Comparison of ENCODE assay signal across 2 cellular contexts in the genomic region with DNA sequence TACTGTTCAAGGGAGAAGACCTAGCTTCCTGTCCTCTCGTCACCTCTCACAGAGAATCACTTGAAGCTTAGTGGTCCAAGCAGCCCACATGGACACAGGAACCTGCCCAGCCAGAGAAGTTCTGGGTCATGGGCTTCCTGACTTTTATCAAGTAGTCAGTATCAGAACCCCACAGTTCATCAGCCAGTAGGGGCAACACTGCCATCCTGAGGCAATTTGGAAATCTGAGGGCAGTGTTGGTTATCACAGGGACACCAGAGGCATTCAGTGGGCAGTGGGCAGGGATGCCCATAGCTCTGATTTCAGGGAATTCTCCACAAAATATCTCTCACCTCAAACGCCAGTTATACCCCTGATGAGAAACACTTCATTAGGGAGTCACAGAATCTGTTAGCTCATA.
TF ChIP-seq lines count a peak whose summit lies in the region.

No MANE protein-coding gene starts in this region.

TF ChIP-seq in SK-N-SH, 30 proteins besides CTCF, POLR2A, EP300 and RAD21 (continued from another document):
- no peak for TF ChIP-seq POLR2AphosphoS5 (IDR thresholded peaks at IDR 0.05; ENCODE audit: low read depth, low read length)

TF ChIP-seq in SK-N-SH treated with all-trans-retinoic acid at 6 μM for 48 hours, 23 proteins besides CTCF, POLR2A, EP300 and RAD21 (continued from another document):
- TF ChIP-seq, protein P1, sequence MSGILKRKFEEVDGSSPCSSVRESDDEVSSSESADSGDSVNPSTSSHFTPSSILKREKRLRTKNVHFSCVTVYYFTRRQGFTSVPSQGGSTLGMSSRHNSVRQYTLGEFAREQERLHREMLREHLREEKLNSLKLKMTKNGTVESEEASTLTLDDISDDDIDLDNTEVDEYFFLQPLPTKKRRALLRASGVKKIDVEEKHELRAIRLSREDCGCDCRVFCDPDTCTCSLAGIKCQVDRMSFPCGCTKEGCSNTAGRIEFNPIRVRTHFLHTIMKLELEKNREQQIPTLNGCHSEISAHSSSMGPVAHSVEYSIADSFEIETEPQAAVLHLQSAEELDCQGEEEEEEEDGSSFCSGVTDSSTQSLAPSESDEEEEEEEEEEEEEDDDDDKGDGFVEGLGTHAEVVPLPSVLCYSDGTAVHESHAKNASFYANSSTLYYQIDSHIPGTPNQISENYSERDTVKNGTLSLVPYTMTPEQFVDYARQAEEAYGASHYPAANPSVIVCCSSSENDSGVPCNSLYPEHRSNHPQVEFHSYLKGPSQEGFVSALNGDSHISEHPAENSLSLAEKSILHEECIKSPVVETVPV (CRISPR knock-in tag; IDR thresholded peaks at IDR 0.05), result no peak
- TF ChIP-seq TSHZ2 (CRISPR knock-in tag; IDR thresholded peaks at IDR 0.05), result no peak
- TF ChIP-seq SNAI2 (CRISPR knock-in tag; IDR thresholded peaks at IDR 0.05), result no peak
- no peak for TF ChIP-seq CSDC2 (CRISPR knock-in tag; IDR thresholded peaks at IDR 0.05)
- no peak for TF ChIP-seq ZC3H10 (CRISPR knock-in tag; IDR thresholded peaks at IDR 0.05)
- TF ChIP-seq ARNTL (CRISPR knock-in tag; IDR thresholded peaks at IDR 0.05; ENCODE audit: borderline replicate concordance, low read depth), result no peak
